8 cellular contexts compared by ENCODE assay signal in the genomic region with DNA sequence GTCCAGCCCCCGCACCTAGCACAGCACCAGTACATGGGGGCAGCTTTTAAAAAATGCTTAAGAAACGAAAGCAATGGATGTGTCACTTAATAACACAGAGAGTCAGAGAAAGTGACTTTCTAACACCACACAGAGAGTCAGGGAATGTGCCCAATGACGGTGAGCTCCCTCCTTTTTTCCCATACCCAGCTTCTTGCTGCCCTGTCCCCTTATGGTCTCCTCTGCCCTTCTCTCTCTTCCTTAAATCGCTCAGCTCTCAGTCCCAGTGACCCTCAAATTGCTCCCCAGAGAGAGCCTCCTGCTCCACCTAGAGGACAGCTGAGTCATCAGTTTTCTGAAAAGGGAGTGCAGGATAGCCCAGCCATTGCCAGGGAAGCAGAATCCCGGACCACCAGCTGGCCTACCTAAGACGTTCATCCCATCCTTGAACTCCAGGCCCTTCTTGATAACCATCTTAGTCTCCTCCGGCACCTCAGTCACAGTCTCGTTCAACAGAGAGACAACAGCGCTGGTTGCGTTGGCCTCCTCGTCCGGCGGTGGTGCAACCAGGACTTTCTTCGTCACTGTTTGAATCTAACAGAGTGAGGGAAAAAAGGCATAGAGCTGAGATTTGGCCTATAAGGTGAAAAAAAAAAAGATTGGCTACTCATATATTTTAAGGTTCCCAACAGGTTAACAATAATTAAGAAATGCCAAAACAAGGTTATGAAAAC.
DNase-seq lines count a peak whose midpoint lies in the region; ATAC-seq and TF ChIP-seq lines count a peak whose summit lies in the region.

No MANE protein-coding gene starts in this region.

- peak overlapping the region; percentile 79 to 95 (median 93) for H3K27ac Mint-ChIP-seq in naive thymus-derived CD8-positive, alpha-beta T cell

- in situ Hi-C loops in ACHN (cut with HindIII; ENCODE audit: low pct_ligation_motif_present, low pct_unique_long_range_greater_than_20kb, low sequenced_read_pairs) = no loop called here

- no peak for TF ChIP-seq EP300 in Ishikawa (IDR thresholded peaks at IDR 0.05; ENCODE audit: borderline replicate concordance)

- CTCF ChIA-PET in GM10248 (lab: Yijun Ruan, JAX) = interaction anchor here (0.7 to 9.7 kb wide), 34 partner anchors 12 to 383 kb away, joined by 3 to 96 read pairs (median 4); no protein-coding TSS in a partner anchor

- H3K27ac ChIP-seq in VCaP = peak overlapping the region; percentile 37; the same call in 1 of the 2 replicates

- peaks cover 0 to 2% (median 0%) of the 10 kb centered on the region in 9 donors for H3K9me3 Mint-ChIP-seq in naive thymus-derived CD8-positive, alpha-beta T cell

- H3K36me3 Mint-ChIP-seq in naive thymus-derived CD8-positive, alpha-beta T cell = no peaks in the 10 kb centered on the region

- TF ChIP-seq RAD21 in Ishikawa (IDR thresholded peaks at IDR 0.05; ENCODE audit: low read depth) = peak; percentile 67

- peaks cover 17 to 31% (median 25%) of the 10 kb centered on the region in 4 donors for H3K4me1 Mint-ChIP-seq in naive thymus-derived CD8-positive, alpha-beta T cell

- peak; percentile 83 to 94 for ATAC-seq in naive thymus-derived CD8-positive, alpha-beta T cell
- no peak for ATAC-seq in GM19395 (IDR thresholded peaks at IDR 0.05; ENCODE audit: unreplicated experiment)

- peak; percentile 78 for TF ChIP-seq CTCF in GM10248 (IDR thresholded peaks at IDR 0.05; ENCODE audit: control extremely low read depth, extremely low read depth, low read depth, missing control alignments)
- peak; percentile 81 for TF ChIP-seq CTCF in VCaP (conservative IDR thresholded peaks at IDR 0.05)

- H3K4me3 Mint-ChIP-seq in naive thymus-derived CD8-positive, alpha-beta T cell = peak overlapping the region; percentile 61 to 87 (median 80)

- peak; percentile 57 for DNase-seq in ACHN
- DNase-seq in GM10248 (ENCODE audit: extremely low spot score) = peak; percentile 62
- DNase-seq in dermis blood vessel endothelial cell = peak; percentile 17
- DNase-seq in naive thymus-derived CD8-positive, alpha-beta T cell = peak; percentile 9 to 80 (median 50)
- DNase-seq in kidney glomerular epithelial cell (lab: John Stamatoyannopoulos, UW) = no peak

- POLR2A ChIA-PET in GM10248 (lab: Yijun Ruan, JAX) = no interaction called here
- POLR2A ChIA-PET in naive thymus-derived CD8-positive, alpha-beta T cell (lab: Charles Lee) = interaction anchor here (0.7 to 1.8 kb wide), 10 partner anchors 10 to 306 kb away, joined by 3 to 12 read pairs (median 3); a partner anchor contains a TSS

- no peaks in the 10 kb centered on the region for H3K27me3 Mint-ChIP-seq in naive thymus-derived CD8-positive, alpha-beta T cell

TF ChIP-seq in Ishikawa, 13 proteins besides CTCF, POLR2A, EP300 and RAD21:
- TF ChIP-seq ZBTB7A (IDR thresholded peaks at IDR 0.05; ENCODE audit: low read depth) (no peak), CREB1 (IDR thresholded peaks at IDR 0.05; ENCODE audit: low read depth) (no peak), EGR1 (IDR thresholded peaks at IDR 0.05) (no peak), YY1 (IDR thresholded peaks at IDR 0.05; ENCODE audit: low read depth) (no peak), TAF1 (IDR thresholded peaks at IDR 0.05; ENCODE audit: low read depth) (no peak), TCF12 (IDR thresholded peaks at IDR 0.05; ENCODE audit: low read depth) (no peak), NFIC (IDR thresholded peaks at IDR 0.05) (no peak), FOXM1 (IDR thresholded peaks at IDR 0.05; ENCODE audit: borderline replicate concordance, low read depth) (no peak), TEAD4 (IDR thresholded peaks at IDR 0.05) (no peak), CEBPB (IDR thresholded peaks at IDR 0.05) (no peak)
- TF ChIP-seq, protein P1, sequence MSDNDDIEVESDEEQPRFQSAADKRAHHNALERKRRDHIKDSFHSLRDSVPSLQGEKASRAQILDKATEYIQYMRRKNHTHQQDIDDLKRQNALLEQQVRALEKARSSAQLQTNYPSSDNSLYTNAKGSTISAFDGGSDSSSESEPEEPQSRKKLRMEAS (IDR thresholded peaks at IDR 0.05) = no peak
- TF ChIP-seq, protein P2, sequence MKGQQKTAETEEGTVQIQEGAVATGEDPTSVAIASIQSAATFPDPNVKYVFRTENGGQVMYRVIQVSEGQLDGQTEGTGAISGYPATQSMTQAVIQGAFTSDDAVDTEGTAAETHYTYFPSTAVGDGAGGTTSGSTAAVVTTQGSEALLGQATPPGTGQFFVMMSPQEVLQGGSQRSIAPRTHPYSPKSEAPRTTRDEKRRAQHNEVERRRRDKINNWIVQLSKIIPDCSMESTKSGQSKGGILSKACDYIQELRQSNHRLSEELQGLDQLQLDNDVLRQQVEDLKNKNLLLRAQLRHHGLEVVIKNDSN (IDR thresholded peaks at IDR 0.05) = no peak
- TF ChIP-seq, protein P3, sequence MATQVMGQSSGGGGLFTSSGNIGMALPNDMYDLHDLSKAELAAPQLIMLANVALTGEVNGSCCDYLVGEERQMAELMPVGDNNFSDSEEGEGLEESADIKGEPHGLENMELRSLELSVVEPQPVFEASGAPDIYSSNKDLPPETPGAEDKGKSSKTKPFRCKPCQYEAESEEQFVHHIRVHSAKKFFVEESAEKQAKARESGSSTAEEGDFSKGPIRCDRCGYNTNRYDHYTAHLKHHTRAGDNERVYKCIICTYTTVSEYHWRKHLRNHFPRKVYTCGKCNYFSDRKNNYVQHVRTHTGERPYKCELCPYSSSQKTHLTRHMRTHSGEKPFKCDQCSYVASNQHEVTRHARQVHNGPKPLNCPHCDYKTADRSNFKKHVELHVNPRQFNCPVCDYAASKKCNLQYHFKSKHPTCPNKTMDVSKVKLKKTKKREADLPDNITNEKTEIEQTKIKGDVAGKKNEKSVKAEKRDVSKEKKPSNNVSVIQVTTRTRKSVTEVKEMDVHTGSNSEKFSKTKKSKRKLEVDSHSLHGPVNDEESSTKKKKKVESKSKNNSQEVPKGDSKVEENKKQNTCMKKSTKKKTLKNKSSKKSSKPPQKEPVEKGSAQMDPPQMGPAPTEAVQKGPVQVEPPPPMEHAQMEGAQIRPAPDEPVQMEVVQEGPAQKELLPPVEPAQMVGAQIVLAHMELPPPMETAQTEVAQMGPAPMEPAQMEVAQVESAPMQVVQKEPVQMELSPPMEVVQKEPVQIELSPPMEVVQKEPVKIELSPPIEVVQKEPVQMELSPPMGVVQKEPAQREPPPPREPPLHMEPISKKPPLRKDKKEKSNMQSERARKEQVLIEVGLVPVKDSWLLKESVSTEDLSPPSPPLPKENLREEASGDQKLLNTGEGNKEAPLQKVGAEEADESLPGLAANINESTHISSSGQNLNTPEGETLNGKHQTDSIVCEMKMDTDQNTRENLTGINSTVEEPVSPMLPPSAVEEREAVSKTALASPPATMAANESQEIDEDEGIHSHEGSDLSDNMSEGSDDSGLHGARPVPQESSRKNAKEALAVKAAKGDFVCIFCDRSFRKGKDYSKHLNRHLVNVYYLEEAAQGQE (IDR thresholded peaks at IDR 0.05; ENCODE audit: low read depth) = no peak
